ENCODE assay signal across 5 cellular contexts in the genomic region with DNA sequence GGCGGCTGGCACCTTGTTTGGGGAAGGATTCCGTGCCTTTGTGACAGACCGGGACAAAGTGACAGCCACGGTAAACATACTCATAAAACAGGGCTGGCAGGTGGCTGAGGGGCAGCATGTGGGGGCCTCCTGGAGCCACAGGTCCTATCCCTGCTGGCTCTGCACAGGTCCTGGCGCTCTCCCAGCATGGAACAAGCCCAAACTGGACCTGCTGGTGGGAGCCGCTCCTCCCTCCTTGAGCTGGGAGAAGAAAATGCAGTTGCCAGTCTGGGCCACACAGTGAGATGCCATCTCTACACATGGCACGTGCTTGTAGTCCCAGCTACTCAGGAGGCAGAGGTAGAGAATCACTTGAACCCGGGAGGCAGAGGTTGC. TPM values are rescaled to one million over a fixed set of nuclear protein-coding genes. Genes with fewer than 3 reads are reported as not detected.
"Had no signal": no experiment of that assay in that cellular context is flagged by ENCODE, and none has a peak within 500 bp of the region (broad histone marks: within the 10 kb centered on the region; RNA-seq: fewer than 3 reads in every experiment).

No MANE protein-coding gene starts in this region.

RNA-seq across cellular contexts. Expression of a gene that starts 2.9 kb away (rescaled TPM):
- total RNA-seq: cerebellum, M059J, RPMI7951 had no signal

RNA-seq across cellular contexts. Expression of a gene that starts 31.3 kb away (rescaled TPM):
- total RNA-seq: activated CD4-positive, alpha-beta memory T cell treated with anti-CD3 and anti-CD28 coated beads, Interleukin-2, amount 10 ng/mL, durations not matched to agents 7 days and 5 days; activated CD8-positive, alpha-beta memory T cell treated with anti-CD3 and anti-CD28 coated beads, Interleukin-2, amount 10 ng/mL, durations not matched to agents 7 days and 5 days; RPMI7951 had no signal
